15 cellular contexts compared by ENCODE assay signal in the genomic region with DNA sequence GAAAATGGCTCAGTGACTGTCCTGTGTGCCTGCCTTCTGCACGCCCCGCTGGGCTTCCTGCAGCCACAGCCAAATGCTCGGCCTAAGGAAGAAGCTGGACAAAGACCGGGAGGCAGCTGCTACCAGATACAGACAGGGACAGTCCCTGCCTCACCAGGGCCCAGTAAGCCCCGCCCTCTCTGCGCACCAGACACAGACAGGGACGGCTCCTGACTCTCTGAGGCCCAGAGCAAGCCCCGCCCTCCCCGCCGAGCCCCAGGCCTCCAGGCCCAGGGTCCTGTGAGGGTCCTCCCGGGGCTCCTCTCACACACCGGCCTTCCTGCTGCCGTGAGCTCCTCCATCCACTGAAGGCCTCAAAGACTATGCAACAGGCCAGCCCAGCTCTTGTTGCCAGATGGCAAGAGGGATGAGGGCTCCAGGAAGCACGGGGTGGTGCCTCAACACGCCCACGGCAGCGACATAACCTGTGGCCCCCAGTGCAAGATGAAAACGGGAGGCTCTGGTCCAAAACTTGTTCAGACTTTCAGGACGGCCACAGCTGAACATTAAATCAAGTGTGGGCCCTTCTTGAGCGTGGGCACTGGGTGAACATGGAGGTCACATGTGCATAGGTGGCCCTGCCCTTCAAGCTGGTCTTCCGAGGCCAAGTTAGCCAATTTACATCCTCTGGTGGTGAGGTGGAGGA.
DNase-seq lines count a peak whose midpoint lies in the region; ATAC-seq and TF ChIP-seq lines count a peak whose summit lies in the region.
"Had no signal": no experiment of that assay in that cellular context is flagged by ENCODE, and none has a peak within 500 bp of the region (broad histone marks: within the 10 kb centered on the region; RNA-seq: fewer than 3 reads in every experiment).

No MANE protein-coding gene starts in this region.

- H3K27ac Mint-ChIP-seq in CD8-positive, alpha-beta T cell = no peak overlapping the region
- H3K27ac Mint-ChIP-seq: activated naive CD4-positive, alpha-beta T cell treated with anti-CD3 and anti-CD28 coated beads, Interleukin-2, amount 50 U/mL, for 24 hours; T-helper 2 cell treated with Interferon-gamma antibody and Interleukin-4, amounts not matched to agents 5 μg/mL and 100 μg/mL, for 36 hours had no signal

- TF ChIP-seq CTCF in IMR-90 (conservative IDR thresholded peaks at IDR 0.05; ENCODE audit: low read depth, low read length) (no peak), spleen (IDR thresholded peaks at IDR 0.05 in 8 of 11, conservative IDR thresholded peaks at IDR 0.05 in 3 of 11) (no peak)
- TF ChIP-seq CTCF in CD8-positive, alpha-beta T cell (IDR thresholded peaks at IDR 0.05) = no peak

- no peak overlapping the region for H4K8ac ChIP-seq in IMR-90 (ENCODE audit: low read depth in 2 of 2, low read length in 2 of 2)

- no peak overlapping the region for H2BK120ac ChIP-seq in IMR-90 (ENCODE audit: low read depth, low read length)

- H2AFZ ChIP-seq in IMR-90 (replicated peaks; ENCODE audit: low read length, poor library complexity) = no peak overlapping the region

- H3K14ac ChIP-seq in IMR-90 (replicated peaks; ENCODE audit: low read depth, low read length) = no peak overlapping the region

- no peak overlapping the region for H4K91ac ChIP-seq in IMR-90 (ENCODE audit: insufficient read depth, low read depth, low read length)

- H3K9ac ChIP-seq in IMR-90 (ENCODE audit: low read depth, low read length) = no peak overlapping the region

- no peak overlapping the region for H3K4me3 Mint-ChIP-seq in CD8-positive, alpha-beta T cell
- H3K4me3 Mint-ChIP-seq: activated naive CD4-positive, alpha-beta T cell treated with anti-CD3 and anti-CD28 coated beads, Interleukin-2, amount 50 U/mL, for 24 hours; CD4-positive, alpha-beta T cell; T-helper 2 cell treated with Interferon-gamma antibody and Interleukin-4, amounts not matched to agents 5 μg/mL and 100 μg/mL, for 36 hours had no signal

- TF ChIP-seq POLR2A in IMR-90 (IDR thresholded peaks at IDR 0.05; ENCODE audit: low read depth, low read length) = no peak
- no peak for TF ChIP-seq POLR2A in spleen (IDR thresholded peaks at IDR 0.05)

- no peaks in the 10 kb centered on the region; the same call in 1 of the 2 replicates for H3K9me1 ChIP-seq in IMR-90 (ENCODE audit: insufficient read depth, low read length)

- in situ Hi-C loops in IMR-90 (cut with MboI; ENCODE audit: low sequenced_read_pairs) = no loop called here

- no TSS peak for BruUV-seq in IMR-90 (replicated peaks; lab: Mats Ljungman, UMichigan)

- no peak for ATAC-seq in IMR-90 (ENCODE audit: low read depth)
- no peak for ATAC-seq in GM21528 (IDR thresholded peaks at IDR 0.05; ENCODE audit: low FRiP score, unreplicated experiment)
- ATAC-seq in CD8-positive, alpha-beta T cell = no peak
- ATAC-seq: Panc1 had no signal

- peak overlapping the region; percentile 24 for H2AK9ac ChIP-seq in IMR-90 (replicated peaks; ENCODE audit: low read depth, low read length, poor library complexity)

- dilution Hi-C loops in IMR-90 (cut with HindIII; ENCODE audit: low sequenced_read_pairs, unreplicated experiment) = no loop called here

- no peak overlapping the region for H3K23ac ChIP-seq in IMR-90 (ENCODE audit: low read depth, low read length)

- no peaks in the 10 kb centered on the region for H3K9me3 ChIP-seq in IMR-90 (ENCODE audit: control insufficient read depth, insufficient read depth, low read length)
- no peaks in the 10 kb centered on the region for H3K9me3 ChIP-seq in spleen
- no peaks in the 10 kb centered on the region for H3K9me3 ChIP-seq in CD8-positive, alpha-beta T cell (ENCODE audit: low read length)

- H3K27me3 ChIP-seq in IMR-90 (ENCODE audit: control insufficient read depth, insufficient read depth, low read length) (no peaks in the 10 kb centered on the region), spleen (replicated peaks in 1 of 7) (no peaks in the 10 kb centered on the region)
- H3K27me3 ChIP-seq in CD8-positive, alpha-beta T cell (ENCODE audit: insufficient read depth, low read length) = no peaks in the 10 kb centered on the region

- H4K20me1 ChIP-seq in IMR-90 (ENCODE audit: insufficient read depth, low read length) = no peaks in the 10 kb centered on the region

- H2BK5ac ChIP-seq in IMR-90 (ENCODE audit: low read depth, low read length, poor library complexity, severe bottlenecking) = no peak overlapping the region

- H2BK15ac ChIP-seq in IMR-90 (ENCODE audit: low read depth, low read length) = no peak overlapping the region

- H3K4me1 ChIP-seq in IMR-90 (ENCODE audit: control insufficient read depth, insufficient read depth, low read length) = no peaks in the 10 kb centered on the region
- peaks cover 0 to 20% (median 13%) of the 10 kb centered on the region in 6 donors for H3K4me1 ChIP-seq in spleen
- peaks cover 13% of the 10 kb centered on the region for H3K4me1 ChIP-seq in CD8-positive, alpha-beta T cell (ENCODE audit: insufficient read depth, low read length)

- H3K4me3 ChIP-seq in IMR-90 (ENCODE audit: insufficient read depth, low read depth, low read length) (no peak overlapping the region), spleen (no peak overlapping the region)
- no peak overlapping the region for H3K4me3 ChIP-seq in CD8-positive, alpha-beta T cell (ENCODE audit: low read depth, low read length)

- DNase-seq in IMR-90 (no peak), caudate nucleus (lab: John Stamatoyannopoulos, UW) (peak in 48 of 61 donors; percentile 21 to 86 (median 58)), left kidney (ENCODE audit: low read depth, low spot score) (peak; percentile 36), spleen (peak; percentile 75), NCI-H1105 treated with DMSO at 0.1 percent for 48 hours (lab: John Stamatoyannopoulos, UW) (no peak), NCI-H1105 (lab: John Stamatoyannopoulos, UW) (no peak)
- DNase-seq in CD8-positive, alpha-beta T cell = no peak
- DNase-seq: activated CD4-positive, alpha-beta T cell treated with anti-CD3 and anti-CD28 coated beads, Interleukin-2, amount 50 U/mL, for 4 hours; NCI-H1048; NCI-H446 treated with DMSO at 0.1 percent for 48 hours had no signal

- no peaks in the 10 kb centered on the region for H3K9me3 Mint-ChIP-seq in CD8-positive, alpha-beta T cell
- H3K9me3 Mint-ChIP-seq: activated naive CD4-positive, alpha-beta T cell treated with anti-CD3 and anti-CD28 coated beads, Interleukin-2, amount 50 U/mL, for 24 hours; CD4-positive, alpha-beta T cell; T-helper 2 cell treated with Interferon-gamma antibody and Interleukin-4, amounts not matched to agents 5 μg/mL and 100 μg/mL, for 36 hours had no signal

- H3K18ac ChIP-seq in IMR-90 (ENCODE audit: low read depth, low read length) = no peak overlapping the region

- H3K27ac ChIP-seq in IMR-90 (ENCODE audit: insufficient read depth, low read length) = no peak overlapping the region
- peak overlapping the region; percentile 74 for H3K27ac ChIP-seq in caudate nucleus (ENCODE audit: low read depth, low read length)
- H3K27ac ChIP-seq in spleen = no peak overlapping the region
- no peak overlapping the region for H3K27ac ChIP-seq in CD8-positive, alpha-beta T cell (ENCODE audit: low read depth, low read length)

- POLR2A ChIA-PET in IMR-90 (lab: Charles Lee; ENCODE audit: unreplicated experiment) = interaction anchor here (0.6 kb wide), 1 partner anchor 71 kb away, joined by 3 read pairs; no protein-coding TSS in a partner anchor
- POLR2A ChIA-PET in CD8-positive, alpha-beta T cell (lab: Charles Lee) = no interaction called here

- H3K27me3 Mint-ChIP-seq in CD8-positive, alpha-beta T cell (ENCODE audit: low read depth) = no peaks in the 10 kb centered on the region
- H3K27me3 Mint-ChIP-seq: activated naive CD4-positive, alpha-beta T cell treated with anti-CD3 and anti-CD28 coated beads, Interleukin-2, amount 50 U/mL, for 24 hours; CD4-positive, alpha-beta T cell had no signal

- WGBS in IMR-90 (ENCODE audit: extremely low coverage in 2 of 2, insufficient read length in 1 of 2), 2 experiments = 72% methylated on average over 13 of the region's 21 CpGs; no CpG with 5 or more reads in 1 of the 2 experiments
- 75 to 86% (median 77%) methylated on average over 16 to 21 of the region's 21 CpGs for WGBS in spleen, 5 donors

- H2AK5ac ChIP-seq in IMR-90 (ENCODE audit: low read depth, low read length) = no peak overlapping the region

- H3K4me2 ChIP-seq in IMR-90 (ENCODE audit: low read depth, low read length) = no peak overlapping the region

- no peak for TF ChIP-seq RAD21 in IMR-90 (IDR thresholded peaks at IDR 0.05; ENCODE audit: low read length)

- H3K79me1 ChIP-seq in IMR-90 (ENCODE audit: low read depth in 1 of 2, low read length in 2 of 2) = no peaks in the 10 kb centered on the region

- CTCF ChIA-PET in IMR-90 (lab: Yijun Ruan, JAX) = no interaction called here
- CTCF ChIA-PET in CD8-positive, alpha-beta T cell (lab: Charles Lee) = interaction anchor here (1.4 kb wide), 1 partner anchor 9 kb away, joined by 4 read pairs; no protein-coding TSS in a partner anchor

- no peak overlapping the region for H3K4ac ChIP-seq in IMR-90 (ENCODE audit: low read depth, low read length)

- peaks cover 8% of the 10 kb centered on the region for H3K4me1 Mint-ChIP-seq in CD8-positive, alpha-beta T cell (ENCODE audit: low read depth)

- intact Hi-C loops in IMR-90 (cut with micrococcal nuclease) = no loop called here
- intact Hi-C loops in spleen (cut with DNase I; ENCODE audit: low total_unique reads) = no loop called here
- intact Hi-C loops in CD8-positive, alpha-beta T cell (cut with DNase I, micrococcal nuclease) = no loop called here

- no peak overlapping the region for H3K56ac ChIP-seq in IMR-90 (ENCODE audit: extremely low read depth, insufficient read depth, low read length)

- no peak overlapping the region for H4K5ac ChIP-seq in IMR-90 (ENCODE audit: low read depth, low read length)

- H2BK20ac ChIP-seq in IMR-90 (ENCODE audit: low read depth, low read length) = no peak overlapping the region

- peaks cover 12% of the 10 kb centered on the region for H3K36me3 Mint-ChIP-seq in CD8-positive, alpha-beta T cell

- peaks cover 2% of the 10 kb centered on the region; the same call in 1 of the 2 replicates for H3K36me3 ChIP-seq in IMR-90 (ENCODE audit: control insufficient read depth, insufficient read depth, low read length)
- peaks cover 0 to 12% (median 0%) of the 10 kb centered on the region in 6 donors for H3K36me3 ChIP-seq in spleen
- no peaks in the 10 kb centered on the region for H3K36me3 ChIP-seq in CD8-positive, alpha-beta T cell (ENCODE audit: insufficient read depth, low read length)

TF ChIP-seq in IMR-90, 13 proteins besides CTCF, POLR2A, EP300 and RAD21 (continues in another document):
- TF ChIP-seq RFX5 (IDR thresholded peaks at IDR 0.05; ENCODE audit: low read depth, low read length) = no peak
- TF ChIP-seq, protein P1, sequence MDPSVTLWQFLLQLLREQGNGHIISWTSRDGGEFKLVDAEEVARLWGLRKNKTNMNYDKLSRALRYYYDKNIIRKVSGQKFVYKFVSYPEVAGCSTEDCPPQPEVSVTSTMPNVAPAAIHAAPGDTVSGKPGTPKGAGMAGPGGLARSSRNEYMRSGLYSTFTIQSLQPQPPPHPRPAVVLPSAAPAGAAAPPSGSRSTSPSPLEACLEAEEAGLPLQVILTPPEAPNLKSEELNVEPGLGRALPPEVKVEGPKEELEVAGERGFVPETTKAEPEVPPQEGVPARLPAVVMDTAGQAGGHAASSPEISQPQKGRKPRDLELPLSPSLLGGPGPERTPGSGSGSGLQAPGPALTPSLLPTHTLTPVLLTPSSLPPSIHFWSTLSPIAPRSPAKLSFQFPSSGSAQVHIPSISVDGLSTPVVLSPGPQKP (IDR thresholded peaks at IDR 0.05; ENCODE audit: borderline replicate concordance, low read depth, low read length) = no peak

Comparison
In these comparisons a context has a peak if more than half of its experiments do, and no peak if none do; other contexts are left out.
1. DNase-seq: peak in caudate nucleus (48 of 61), left kidney (single experiment) and spleen (single experiment); none in IMR-90 (single experiment), NCI-H1105 treated with DMSO at 0.1 percent for 48 hours (single experiment), NCI-H1105 (single experiment) and CD8-positive, alpha-beta T cell (0 of 7).